In the genomic region with DNA sequence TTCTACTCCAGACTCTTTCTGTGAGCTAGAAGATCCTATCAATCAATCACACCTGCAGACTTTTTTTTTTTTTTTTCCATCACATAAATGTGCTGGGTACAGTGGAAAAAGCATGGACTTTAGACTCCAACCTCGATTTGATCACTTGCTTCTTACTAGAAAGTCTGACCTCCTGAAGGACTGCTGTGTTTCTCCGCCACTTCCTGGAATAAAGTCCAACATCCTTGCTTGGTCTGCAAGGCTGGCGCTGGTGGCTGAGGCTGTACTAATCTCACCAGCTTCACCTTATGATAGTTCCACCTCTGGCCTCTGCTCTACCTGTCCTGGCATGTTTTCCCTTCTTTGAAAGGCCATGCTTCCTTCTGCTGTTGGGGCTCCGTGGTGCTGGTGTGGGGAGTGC, we compare ENCODE assay signal across 14 cellular contexts.
A peak's percentile ranks its signal among the peaks of the same experiment; 100 is the strongest.
DNase-seq lines count a peak whose midpoint lies in the region; ATAC-seq and TF ChIP-seq lines count a peak whose summit lies in the region.
"Had no signal": no experiment of that assay in that cellular context is flagged by ENCODE, and none has a peak within 500 bp of the region (broad histone marks: within the 10 kb centered on the region; RNA-seq: fewer than 3 reads in every experiment).

No MANE protein-coding gene starts in this region.

- H2AFZ ChIP-seq in mesenchymal stem cell (ENCODE audit: low read depth, low read length): no peak overlapping the region
- H2AFZ ChIP-seq: GM23248 had no signal

- no peaks in the 10 kb centered on the region for H3K79me1 ChIP-seq in mesenchymal stem cell (replicated peaks; ENCODE audit: low read length, poor library complexity, severe bottlenecking)

- H3K14ac ChIP-seq in mesenchymal stem cell (ENCODE audit: low read length in 2 of 2): no peak overlapping the region

- H3K4me1 ChIP-seq in colonic mucosa: peaks cover 9% of the 10 kb centered on the region
- no peaks in the 10 kb centered on the region for H3K4me1 ChIP-seq in mesenchymal stem cell (ENCODE audit: control insufficient read depth, insufficient read depth, low read depth, low read length)
- H3K4me1 ChIP-seq in stomach: peaks cover 13 to 31% (median 17%) of the 10 kb centered on the region in 4 donors
- H3K4me1 ChIP-seq in right lobe of liver: peaks cover 0 to 4% (median 0%) of the 10 kb centered on the region in 4 donors

- TF ChIP-seq POLR2A in stomach (IDR thresholded peaks at IDR 0.05) (no peak), right lobe of liver (IDR thresholded peaks at IDR 0.05) (no peak)

- H3K4ac ChIP-seq in mesenchymal stem cell (ENCODE audit: low read depth in 1 of 2, low read length in 2 of 2): no peak overlapping the region

- H3K27me3 ChIP-seq in colonic mucosa (no peaks in the 10 kb centered on the region), mesenchymal stem cell (ENCODE audit: control insufficient read depth in 1 of 2, insufficient read depth in 1 of 2, low read length in 2 of 2) (peaks cover 4 to 11% of the 10 kb centered on the region in 2 experiments), stomach (no peaks in the 10 kb centered on the region), right lobe of liver (no peaks in the 10 kb centered on the region)

- H4K91ac ChIP-seq in mesenchymal stem cell (ENCODE audit: low read length): no peak overlapping the region

- H3K9ac ChIP-seq in colonic mucosa (ENCODE audit: low read depth in 2 of 2, low read length in 2 of 2) (no peak overlapping the region), mesenchymal stem cell (ENCODE audit: low read length) (no peak overlapping the region)
- H3K9ac ChIP-seq: GM23248 had no signal

- H3K18ac ChIP-seq in mesenchymal stem cell (ENCODE audit: low read depth in 1 of 2, low read length in 2 of 2): no peak overlapping the region

- H2BK5ac ChIP-seq in mesenchymal stem cell (ENCODE audit: low read depth, low read length, poor library complexity, severe bottlenecking): no peak overlapping the region

- no peak overlapping the region for H2AK5ac ChIP-seq in mesenchymal stem cell (ENCODE audit: low read length, severe bottlenecking)

- TF ChIP-seq CTCF in colonic mucosa (IDR thresholded peaks at IDR 0.05) (no peak), stomach (IDR thresholded peaks at IDR 0.05) (no peak), right lobe of liver (IDR thresholded peaks at IDR 0.05) (no peak)

- peak overlapping the region; percentile 16 for H4K8ac ChIP-seq in mesenchymal stem cell (ENCODE audit: low read length)

- TF ChIP-seq EP300 in stomach (IDR thresholded peaks at IDR 0.05): no peak

- H3K23ac ChIP-seq in mesenchymal stem cell (ENCODE audit: low read length in 2 of 2): no peak overlapping the region

- WGBS in mesenchymal stem cell: 83% methylated on average over 4 of the region's 4 CpGs
- 32 to 57% (median 40%) methylated on average over 4 of the region's 4 CpGs for WGBS in stomach, 5 donors
- 54% methylated on average over 4 of the region's 4 CpGs for WGBS in right lobe of liver (ENCODE audit: insufficient coverage, low coverage, low lambda C conversion rate, missing lambda C conversion rate)

- H3K4me2 ChIP-seq in mesenchymal stem cell (ENCODE audit: low read length, poor library complexity, severe bottlenecking): no peak overlapping the region

- H3K4me3 ChIP-seq in colonic mucosa (no peak overlapping the region), mesenchymal stem cell (ENCODE audit: insufficient read depth in 1 of 2, low read depth in 1 of 2, low read length in 2 of 2) (no peak overlapping the region), stomach (no peak overlapping the region), right lobe of liver (no peak overlapping the region)
- H3K4me3 ChIP-seq: GM12878, GM23248 had no signal

- H3K9me3 ChIP-seq in colonic mucosa (no peaks in the 10 kb centered on the region), mesenchymal stem cell (ENCODE audit: control insufficient read depth, low read length) (no peaks in the 10 kb centered on the region), stomach (no peaks in the 10 kb centered on the region), right lobe of liver (no peaks in the 10 kb centered on the region)

- no peak overlapping the region for H2BK12ac ChIP-seq in mesenchymal stem cell (ENCODE audit: low read length in 2 of 2)

- H3K36me3 ChIP-seq in colonic mucosa (no peaks in the 10 kb centered on the region), mesenchymal stem cell (ENCODE audit: control insufficient read depth in 1 of 2, insufficient read depth in 2 of 2, low read depth in 1 of 2, low read length in 2 of 2) (no peaks in the 10 kb centered on the region), stomach (no peaks in the 10 kb centered on the region), right lobe of liver (no peaks in the 10 kb centered on the region)

- ATAC-seq in right lobe of liver (no peak), HG02973 (IDR thresholded peaks at IDR 0.05; ENCODE audit: unreplicated experiment) (no peak)
- ATAC-seq: GM12878 had no signal

- no peak overlapping the region for H2BK120ac ChIP-seq in mesenchymal stem cell (ENCODE audit: low read depth, low read length)

- intact Hi-C loops in colonic mucosa (cut with DNase I) (no loop called here), stomach (cut with DNase I; ENCODE audit: low total_unique reads) (no loop called here), right lobe of liver (cut with DNase I) (no loop called here)

- peak; percentile 16 for DNase-seq in HT-29 (ENCODE audit: low spot score)
- peak; percentile 57 for DNase-seq in colonic mucosa
- DNase-seq in mesenchymal stem cell: no peak
- DNase-seq in stomach: peak; percentile 33
- no peak for DNase-seq in right lobe of liver
- no peak for DNase-seq in NCI-H748 (lab: John Stamatoyannopoulos, UW; ENCODE audit: unreplicated experiment)
- no peak for DNase-seq in SIG-M5 treated with dmso at 0.1 percent for 504 hours (lab: John Stamatoyannopoulos, UW; ENCODE audit: unreplicated experiment)
- DNase-seq: C1 segment of cervical spinal cord; CD4-positive, alpha-beta T cell; DMS79; GM23248; H9 had no signal

- H3K27ac ChIP-seq in colonic mucosa (no peak overlapping the region), mesenchymal stem cell (ENCODE audit: low read length, poor library complexity, severe bottlenecking) (no peak overlapping the region), stomach (peak overlapping the region in 1 of 5 donors; percentile 64), right lobe of liver (no peak overlapping the region)
- H3K27ac ChIP-seq: GM23248 had no signal

- no peak overlapping the region for H2BK15ac ChIP-seq in mesenchymal stem cell (ENCODE audit: low read depth, poor library complexity, severe bottlenecking)

Comparison
In these comparisons a context has a peak if more than half of its experiments do, and no peak if none do; other contexts are left out.
1. DNase-seq: peak in HT-29 (single experiment), colonic mucosa (single experiment) and stomach (single experiment); none in mesenchymal stem cell (single experiment), right lobe of liver (0 of 3), NCI-H748 (single experiment) and SIG-M5 treated with dmso at 0.1 percent for 504 hours (single experiment).